ENCODE assay signal across 8 cellular contexts in the genomic region with DNA sequence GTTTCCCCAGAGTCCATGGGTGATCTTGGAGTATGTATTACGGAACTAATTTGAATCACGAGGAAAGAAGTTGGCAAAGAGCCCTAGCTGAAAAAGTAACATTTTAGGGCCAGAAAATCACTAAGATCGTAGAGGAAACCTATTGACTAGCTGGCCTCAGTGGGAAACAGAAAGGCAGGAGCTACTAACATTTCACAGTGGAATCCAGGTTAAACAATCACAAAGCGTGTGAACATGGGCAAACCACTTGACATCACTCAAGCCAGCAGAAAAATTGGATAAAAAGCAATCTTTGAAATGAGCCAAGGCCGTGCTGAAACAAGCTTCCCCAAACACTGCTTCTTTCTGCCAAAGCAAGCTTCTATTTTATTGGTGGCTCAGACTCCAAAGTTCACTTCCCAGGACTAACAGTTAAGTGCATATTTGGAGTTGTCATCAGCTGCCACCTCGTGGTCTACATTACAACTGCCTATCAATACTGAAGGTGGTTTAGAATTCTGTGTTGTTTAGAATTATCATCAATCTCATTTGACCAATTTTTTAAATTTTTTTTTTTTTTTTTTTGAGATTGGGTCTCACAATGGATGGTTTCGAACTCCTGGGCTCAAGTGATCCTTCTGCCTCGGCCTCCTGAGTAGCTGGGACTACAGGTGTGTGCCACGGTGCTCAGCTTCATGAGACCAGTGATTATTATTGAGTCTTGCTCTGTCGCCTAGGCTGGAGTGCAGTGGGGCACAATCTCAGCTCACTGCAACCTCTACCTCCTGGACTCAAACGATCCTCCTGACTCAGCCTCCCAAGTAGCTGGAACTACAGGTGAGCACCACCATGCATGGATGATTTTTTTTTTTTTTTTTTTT.
DNase-seq lines count a peak whose midpoint lies in the region; ATAC-seq and TF ChIP-seq lines count a peak whose summit lies in the region.

No MANE protein-coding gene starts in this region.

- H3K79me2 ChIP-seq in DOHH2 (ENCODE audit: control insufficient read depth, low read length) = peaks cover under 1% of the 10 kb centered on the region

- peaks cover 59% of the 10 kb centered on the region for H3F3A ChIP-seq in DOHH2 (ENCODE audit: control insufficient read depth, insufficient read depth)

- H3K27ac ChIP-seq in DOHH2 (ENCODE audit: low read depth, low read length) (no peak overlapping the region), caudate nucleus (ENCODE audit: low read depth, low read length) (peak overlapping the region; percentile 67)

- H4K20me1 ChIP-seq in DOHH2 (ENCODE audit: control insufficient read depth, insufficient read depth, low read depth, low read length) = peaks cover 16% of the 10 kb centered on the region; the same call in 1 of the 2 replicates

- peak; percentile 88 for DNase-seq in LNCaP clone FGC (ENCODE audit: low read depth)
- peak; percentile 38 to 70 for DNase-seq in SW 1271 (lab: John Stamatoyannopoulos, UW)
- DNase-seq in caudate nucleus (lab: John Stamatoyannopoulos, UW) = peak in 44 of 61 donors; percentile 9 to 86 (median 36)
- DNase-seq in islet precursor cell = peak; percentile 51
- DNase-seq in stimulated activated naive CD4-positive, alpha-beta T cell (lab: John Stamatoyannopoulos, UW) = peak in 5 of 6 experiments; percentile 23 to 64 (median 42)
- no peak for DNase-seq in GM19238 (ENCODE audit: insufficient read length, low spot score)

- H3K9me2 ChIP-seq in DOHH2 (replicated peaks; ENCODE audit: control insufficient read depth, low read length) = no peaks in the 10 kb centered on the region

- H3K4me1 ChIP-seq in DOHH2 (ENCODE audit: control insufficient read depth, low read length) = peaks cover 3% of the 10 kb centered on the region; the same call in 1 of the 2 replicates

- TF ChIP-seq CTCF in DOHH2 (IDR thresholded peaks at IDR 0.05; ENCODE audit: low read depth, low read length, poor library complexity, severe bottlenecking) (peak; percentile 55), LNCaP clone FGC (IDR thresholded peaks at IDR 0.05; ENCODE audit: control insufficient read depth, extremely low read depth, insufficient read depth) (peak; percentile 74)

- no peak overlapping the region for H3K4me2 ChIP-seq in DOHH2 (ENCODE audit: low read length)

- ATAC-seq in GM18909 (IDR thresholded peaks at IDR 0.05; ENCODE audit: poor library complexity, unreplicated experiment) = no peak

- no peaks in the 10 kb centered on the region for H3K9me3 ChIP-seq in DOHH2 (ENCODE audit: control insufficient read depth, insufficient read depth, low read length)

- H3K27me3 ChIP-seq in DOHH2 (ENCODE audit: control insufficient read depth, low read length) = no peaks in the 10 kb centered on the region

- peaks cover 65% of the 10 kb centered on the region for H3K36me3 ChIP-seq in DOHH2 (ENCODE audit: control insufficient read depth, low read length)

- H3K4me3 ChIP-seq in DOHH2 (ENCODE audit: low read length) (no peak overlapping the region), LNCaP clone FGC (ENCODE audit: low read depth, low read length) (no peak overlapping the region)
